2 cellular contexts compared by ENCODE assay signal in genomic region chr12:110858848-110859247, GRCh38.
TF ChIP-seq lines count a peak whose summit lies in the region.

No MANE protein-coding gene starts in this region.

TF ChIP-seq in HepG2, 621 proteins besides CTCF, POLR2A, EP300 and RAD21:
- TF ChIP-seq ZNF205 (CRISPR knock-in tag; IDR thresholded peaks at IDR 0.05) (no peak), ZNF263 (CRISPR knock-in tag; IDR thresholded peaks at IDR 0.05) (peak; percentile 78), SATB2 (CRISPR knock-in tag; IDR thresholded peaks at IDR 0.05) (no peak)

TF ChIP-seq in HEK293T, 16 proteins besides CTCF, POLR2A, EP300 and RAD21:
- no peak for TF ChIP-seq SP1 (IDR thresholded peaks at IDR 0.05)
- TF ChIP-seq FOXM1 (IDR thresholded peaks at IDR 0.05; ENCODE audit: borderline replicate concordance): no peak
- TF ChIP-seq SUZ12 (IDR thresholded peaks at IDR 0.05): no peak
- TF ChIP-seq BHLHE40 (IDR thresholded peaks at IDR 0.05; ENCODE audit: borderline replicate concordance): no peak
- no peak for TF ChIP-seq NFRKB (IDR thresholded peaks at IDR 0.05)
- no peak for TF ChIP-seq ARNT (IDR thresholded peaks at IDR 0.05)
- no peak for TF ChIP-seq L3MBTL2 (conservative IDR thresholded peaks at IDR 0.05)
- no peak for TF ChIP-seq LEF1 (IDR thresholded peaks at IDR 0.05; ENCODE audit: borderline replicate concordance)
- no peak for TF ChIP-seq ELF4 (IDR thresholded peaks at IDR 0.05)
- TF ChIP-seq FOXA1 (IDR thresholded peaks at IDR 0.05): no peak
- TF ChIP-seq HDGF (IDR thresholded peaks at IDR 0.05; ENCODE audit: borderline replicate concordance): no peak
- TF ChIP-seq ZNF384 (IDR thresholded peaks at IDR 0.05): no peak
- TF ChIP-seq CTBP1 (IDR thresholded peaks at IDR 0.05; ENCODE audit: borderline replicate concordance): no peak
TF ChIP-seq in HEK293T: peak in this region for 0.
